In the genomic region with DNA sequence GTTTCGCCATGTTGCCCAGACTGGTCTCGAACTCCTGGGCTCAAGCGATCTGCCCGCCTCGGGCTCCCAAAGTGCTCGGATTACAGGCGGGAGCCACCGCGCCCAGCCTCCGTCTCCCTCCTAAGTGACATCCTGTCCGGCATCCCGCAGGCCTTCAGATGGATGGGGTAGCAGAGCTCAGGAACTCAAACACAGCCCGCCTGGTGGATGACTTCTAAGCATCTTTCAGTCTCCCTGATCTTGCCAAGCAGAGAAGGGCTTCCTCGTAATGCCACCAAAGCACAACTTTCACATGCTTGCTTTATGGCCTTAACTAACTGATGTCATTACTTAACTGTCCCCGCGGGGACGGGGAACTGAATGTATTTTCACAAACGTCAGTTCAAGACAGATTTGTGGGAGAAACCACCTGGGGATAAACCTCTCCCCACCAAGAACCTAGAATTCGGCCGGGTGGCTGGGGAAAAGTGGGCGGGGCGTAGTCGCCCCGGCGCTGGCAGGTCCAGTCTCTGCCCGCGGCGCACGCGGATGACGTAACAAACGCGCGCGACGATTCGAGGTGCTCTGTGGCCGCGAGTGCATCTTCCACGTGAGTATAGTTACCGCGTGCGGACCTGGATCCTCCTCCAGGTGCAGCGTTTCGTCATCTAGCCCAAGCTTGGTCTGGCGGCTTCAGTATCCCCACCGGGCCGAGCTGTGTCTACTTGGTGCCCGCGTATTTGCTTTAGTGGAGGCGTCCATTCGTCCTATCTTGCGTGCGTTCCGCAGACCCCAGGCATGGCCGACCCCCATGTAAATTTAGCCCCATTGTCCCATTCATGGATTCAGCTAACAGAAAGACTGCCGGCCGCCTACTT, we compare ENCODE assay signal across 8 cellular contexts. TPM values are rescaled to one million over a fixed set of nuclear protein-coding genes. Genes with fewer than 3 reads are reported as not detected.
DNase-seq lines count a peak whose midpoint lies in the region; ATAC-seq, FAIRE-seq and TF ChIP-seq lines count a peak whose summit lies in the region.

A gene with protein sequence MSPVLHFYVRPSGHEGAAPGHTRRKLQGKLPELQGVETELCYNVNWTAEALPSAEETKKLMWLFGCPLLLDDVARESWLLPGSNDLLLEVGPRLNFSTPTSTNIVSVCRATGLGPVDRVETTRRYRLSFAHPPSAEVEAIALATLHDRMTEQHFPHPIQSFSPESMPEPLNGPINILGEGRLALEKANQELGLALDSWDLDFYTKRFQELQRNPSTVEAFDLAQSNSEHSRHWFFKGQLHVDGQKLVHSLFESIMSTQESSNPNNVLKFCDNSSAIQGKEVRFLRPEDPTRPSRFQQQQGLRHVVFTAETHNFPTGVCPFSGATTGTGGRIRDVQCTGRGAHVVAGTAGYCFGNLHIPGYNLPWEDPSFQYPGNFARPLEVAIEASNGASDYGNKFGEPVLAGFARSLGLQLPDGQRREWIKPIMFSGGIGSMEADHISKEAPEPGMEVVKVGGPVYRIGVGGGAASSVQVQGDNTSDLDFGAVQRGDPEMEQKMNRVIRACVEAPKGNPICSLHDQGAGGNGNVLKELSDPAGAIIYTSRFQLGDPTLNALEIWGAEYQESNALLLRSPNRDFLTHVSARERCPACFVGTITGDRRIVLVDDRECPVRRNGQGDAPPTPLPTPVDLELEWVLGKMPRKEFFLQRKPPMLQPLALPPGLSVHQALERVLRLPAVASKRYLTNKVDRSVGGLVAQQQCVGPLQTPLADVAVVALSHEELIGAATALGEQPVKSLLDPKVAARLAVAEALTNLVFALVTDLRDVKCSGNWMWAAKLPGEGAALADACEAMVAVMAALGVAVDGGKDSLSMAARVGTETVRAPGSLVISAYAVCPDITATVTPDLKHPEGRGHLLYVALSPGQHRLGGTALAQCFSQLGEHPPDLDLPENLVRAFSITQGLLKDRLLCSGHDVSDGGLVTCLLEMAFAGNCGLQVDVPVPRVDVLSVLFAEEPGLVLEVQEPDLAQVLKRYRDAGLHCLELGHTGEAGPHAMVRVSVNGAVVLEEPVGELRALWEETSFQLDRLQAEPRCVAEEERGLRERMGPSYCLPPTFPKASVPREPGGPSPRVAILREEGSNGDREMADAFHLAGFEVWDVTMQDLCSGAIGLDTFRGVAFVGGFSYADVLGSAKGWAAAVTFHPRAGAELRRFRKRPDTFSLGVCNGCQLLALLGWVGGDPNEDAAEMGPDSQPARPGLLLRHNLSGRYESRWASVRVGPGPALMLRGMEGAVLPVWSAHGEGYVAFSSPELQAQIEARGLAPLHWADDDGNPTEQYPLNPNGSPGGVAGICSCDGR (N-terminal part only) (plus strand): TSS at position 539 of the 857 bp plus-strand sequence. CDS start 4,649 bp downstream, outside the sequence.

- peak within 1 kb of the TSS; percentile 94 for H3K4me3 Mint-ChIP-seq in activated CD4-positive, alpha-beta memory T cell treated with anti-CD3 and anti-CD28 coated beads, Interleukin-2, amount 10 ng/mL, durations not matched to agents 7 days and 5 days

- POLR2A ChIA-PET in activated CD4-positive, alpha-beta memory T cell treated with anti-CD3 and anti-CD28 coated beads, Interleukin-2, amount 10 ng/mL, durations not matched to agents 7 days and 5 days (lab: Charles Lee), result interaction anchor here (0.7 to 9.9 kb wide), 31 partner anchors 11 to 498 kb away, joined by 3 to 371 read pairs (median 8); a partner anchor contains a TSS

- peak; percentile 96 for FAIRE-seq in GM19239 (lab: Jason Lieb, UNC)

- intact Hi-C loops in lower leg skin (cut with DNase I; ENCODE audit: low total_unique reads), result no loop called here

- CTCF ChIA-PET in activated CD4-positive, alpha-beta memory T cell treated with anti-CD3 and anti-CD28 coated beads, Interleukin-2, amount 10 ng/mL, durations not matched to agents 7 days and 5 days (lab: Charles Lee), result interaction anchor here (0.6 to 4.7 kb wide), 9 partner anchors 23 to 130 kb away, joined by 3 to 40 read pairs (median 9); a partner anchor contains a TSS

- peaks cover 41% of the 10 kb centered on the region for H3K36me3 Mint-ChIP-seq in activated CD4-positive, alpha-beta memory T cell treated with anti-CD3 and anti-CD28 coated beads, Interleukin-2, amount 10 ng/mL, durations not matched to agents 7 days and 5 days (ENCODE audit: low read depth)

- H3K4me1 ChIP-seq in BE2C (no peaks in the 10 kb centered on the region), duodenal mucosa (ENCODE audit: control insufficient read depth in 1 of 2, insufficient read depth in 2 of 2, low read length in 2 of 2) (peaks cover 6 to 10% of the 10 kb centered on the region in 2 donors)

- peak within 1 kb of the TSS; percentile 96 for H3K4me3 ChIP-seq in BE2C (ENCODE audit: low read depth, low read length)
- H3K4me3 ChIP-seq in duodenal mucosa (ENCODE audit: low read depth in 1 of 2, low read length in 2 of 2), result peak within 1 kb of the TSS; percentile 91 to 97
- H3K4me3 ChIP-seq in lower leg skin (ENCODE audit: low read depth, poor library complexity, severe bottlenecking), result peak within 1 kb of the TSS; percentile 50

- peak within 1 kb of the TSS; percentile 90 to 97 for H3K9ac ChIP-seq in duodenal mucosa (ENCODE audit: low read depth in 1 of 2, low read length in 2 of 2)

- H3K4me1 Mint-ChIP-seq in activated CD4-positive, alpha-beta memory T cell treated with anti-CD3 and anti-CD28 coated beads, Interleukin-2, amount 10 ng/mL, durations not matched to agents 7 days and 5 days, result peaks cover 50% of the 10 kb centered on the region

- ATAC-seq in HG03571 (IDR thresholded peaks at IDR 0.05; ENCODE audit: unreplicated experiment), result peak; percentile 57

- no peaks in the 10 kb centered on the region for H3K9me3 Mint-ChIP-seq in activated CD4-positive, alpha-beta memory T cell treated with anti-CD3 and anti-CD28 coated beads, Interleukin-2, amount 10 ng/mL, durations not matched to agents 7 days and 5 days

- no peak for TF ChIP-seq POLR2A in lower leg skin (IDR thresholded peaks at IDR 0.05)

- H3K9me3 ChIP-seq in BE2C, result no peaks in the 10 kb centered on the region
- peaks cover 0 to 2% of the 10 kb centered on the region in 2 donors for H3K9me3 ChIP-seq in duodenal mucosa (ENCODE audit: control insufficient read depth in 1 of 2, low read length in 2 of 2)

- WGBS in lower leg skin, 2 donors, result 0% methylated on average over 50 to 58 of the region's 58 CpGs

- H3K27ac Mint-ChIP-seq in activated CD4-positive, alpha-beta memory T cell treated with anti-CD3 and anti-CD28 coated beads, Interleukin-2, amount 10 ng/mL, durations not matched to agents 7 days and 5 days, result peak within 1 kb of the TSS; percentile 100

- no peak for TF ChIP-seq CTCF in BE2C (IDR thresholded peaks at IDR 0.05; ENCODE audit: low read depth, low read length)
- TF ChIP-seq CTCF in lower leg skin (IDR thresholded peaks at IDR 0.05), result no peak

- peak; percentile 92 for DNase-seq in BE2C
- peak; percentile 84 for DNase-seq in GM19239 (ENCODE audit: insufficient read length, low spot score)
- peak; percentile 88 for DNase-seq in NCI-H82 treated with DMSO at 0.1 percent for 48 hours (lab: John Stamatoyannopoulos, UW; ENCODE audit: unreplicated experiment)
- DNase-seq in activated CD4-positive, alpha-beta memory T cell treated with anti-CD3 and anti-CD28 coated beads, Interleukin-2, amount 10 ng/mL, durations not matched to agents 7 days and 5 days, result peak; percentile 96
- DNase-seq in lower leg skin (ENCODE audit: low spot score in 2 of 2), result peak; percentile 93 to 99
- DNase-seq in stimulated activated CD4-positive, alpha-beta T cell treated with anti-CD3 and anti-CD28 coated beads, Interleukin-4, amount 100 ng/mL, for 24 hours, result peak; percentile 97

- peak within 1 kb of the TSS; percentile 87 for H3K27ac ChIP-seq in duodenal mucosa (ENCODE audit: low read depth, low read length)

- H3K27me3 ChIP-seq in BE2C, result no peaks in the 10 kb centered on the region
- H3K27me3 ChIP-seq in duodenal mucosa (ENCODE audit: control insufficient read depth in 1 of 2, insufficient read depth in 2 of 2, low read length in 2 of 2), result no peaks in the 10 kb centered on the region

- H3K27me3 Mint-ChIP-seq in activated CD4-positive, alpha-beta memory T cell treated with anti-CD3 and anti-CD28 coated beads, Interleukin-2, amount 10 ng/mL, durations not matched to agents 7 days and 5 days, result no peaks in the 10 kb centered on the region

- peaks cover 4% of the 10 kb centered on the region for H3K36me3 ChIP-seq in BE2C
- H3K36me3 ChIP-seq in duodenal mucosa (ENCODE audit: control insufficient read depth in 1 of 2, insufficient read depth in 2 of 2, low read length in 2 of 2), result peaks cover 0 to 2% of the 10 kb centered on the region in 2 donors

RNA-seq across cellular contexts. Expression of the gene that starts here (rescaled TPM):
- 56.0 TPM for polyA plus RNA-seq in BE2C (2012; ENCODE audit: insufficient read depth, insufficient read length, low read depth)
- 10 to 100 TPM; 43.6 to 45.9 TPM for total RNA-seq in activated CD4-positive, alpha-beta memory T cell treated with anti-CD3 and anti-CD28 coated beads, Interleukin-2, amount 10 ng/mL, durations not matched to agents 7 days and 5 days
- 10 to 100 TPM in 3 of 4 donors, 1 to 10 TPM in 1; 6.2 to 19.0 (median 15.7) TPM for total RNA-seq in lower leg skin

Comparison
In these comparisons a context has a peak if more than half of its experiments do, and no peak if none do; other contexts are left out.
1. Peak in every context shown above with its lines: DNase-seq, ATAC-seq, H3K4me3 ChIP-seq and H3K27ac ChIP-seq.